In genomic region chr11:123301696-123302400, GRCh38 we compare ENCODE assay signal across 8 cellular contexts.
A peak's percentile ranks its signal among the peaks of the same experiment; 100 is the strongest.
DNase-seq lines count a peak whose midpoint lies in the region; ATAC-seq, FAIRE-seq and TF ChIP-seq lines count a peak whose summit lies in the region.

No MANE protein-coding gene starts in this region.

- POLR2A ChIA-PET in A549 (lab: Yijun Ruan, JAX) = no interaction called here

- no peaks in the 10 kb centered on the region for H3K36me3 Mint-ChIP-seq in activated naive CD4-positive, alpha-beta T cell treated with anti-CD3 and anti-CD28 coated beads, Interleukin-2, amount 10 ng/mL, durations not matched to agents 7 days and 5 days

- H3K4me2 ChIP-seq in A549 = peak overlapping the region; percentile 83

- peak; percentile 45 to 78; a peak in 4 of 5 replicates for TF ChIP-seq RAD21 in A549 (conservative IDR thresholded peaks at IDR 0.05 in 1 of 2, IDR thresholded peaks at IDR 0.05 in 1 of 2)

- CTCF ChIA-PET in A549 (lab: Yijun Ruan, JAX) = interaction anchor here (0.8 to 3.8 kb wide), 16 partner anchors 10 to 189 kb away, joined by 3 to 20 read pairs (median 4); no protein-coding TSS in a partner anchor
- CTCF ChIA-PET in activated naive CD4-positive, alpha-beta T cell treated with anti-CD3 and anti-CD28 coated beads, Interleukin-2, amount 10 ng/mL, durations not matched to agents 7 days and 5 days (lab: Charles Lee) = interaction anchor here (0.6 to 4.1 kb wide), 14 partner anchors 9 to 196 kb away, joined by 3 to 31 read pairs (median 6); no protein-coding TSS in a partner anchor

- WGBS in A549 (ENCODE audit: missing lambda C conversion rate) = 57% methylated on average over 15 of the region's 56 CpGs
- 6 to 7% methylated on average over 10 to 56 of the region's 56 CpGs for WGBS in upper lobe of left lung, 2 donors

- H3K4me3 ChIP-seq in A549 (peak overlapping the region; percentile 38), RWPE2 (ENCODE audit: severe bottlenecking) (peak overlapping the region; percentile 15), upper lobe of left lung (peak overlapping the region in 3 of 4 donors; percentile 28 to 50 (median 46))

- H3K4me1 ChIP-seq in A549 = peaks cover 17% of the 10 kb centered on the region; the same call in 2 of the 3 replicates
- H3K4me1 ChIP-seq in RWPE2 (ENCODE audit: insufficient read depth, poor library complexity, severe bottlenecking) = no peaks in the 10 kb centered on the region
- peaks cover 13 to 24% (median 16%) of the 10 kb centered on the region in 4 donors for H3K4me1 ChIP-seq in upper lobe of left lung

- H3K27me3 ChIP-seq in RWPE2 (ENCODE audit: insufficient read depth, poor library complexity, severe bottlenecking) (no peaks in the 10 kb centered on the region), upper lobe of left lung (peaks cover 0 to 2% (median 0%) of the 10 kb centered on the region in 4 donors)

- H3K9me3 Mint-ChIP-seq in activated naive CD4-positive, alpha-beta T cell treated with anti-CD3 and anti-CD28 coated beads, Interleukin-2, amount 10 ng/mL, durations not matched to agents 7 days and 5 days = no peaks in the 10 kb centered on the region

- TF ChIP-seq POLR2A in A549 (IDR thresholded peaks at IDR 0.05; ENCODE audit: low read length) (no peak), upper lobe of left lung (IDR thresholded peaks at IDR 0.05) (no peak)

- peak; percentile 79 for TF ChIP-seq CTCF in A549 (IDR thresholded peaks at IDR 0.05)
- TF ChIP-seq CTCF in RWPE2 (IDR thresholded peaks at IDR 0.05; ENCODE audit: poor library complexity, severe bottlenecking) = peak; percentile 81
- peak; percentile 85 to 97 (median 88) for TF ChIP-seq CTCF in upper lobe of left lung (IDR thresholded peaks at IDR 0.05)

- TF ChIP-seq EP300 in A549 (IDR thresholded peaks at IDR 0.05) (no peak), upper lobe of left lung (IDR thresholded peaks at IDR 0.05) (no peak)

- no peaks in the 10 kb centered on the region for H3K36me3 ChIP-seq in RWPE2 (ENCODE audit: low read depth)
- no peaks in the 10 kb centered on the region for H3K36me3 ChIP-seq in upper lobe of left lung

- FAIRE-seq in A549 (lab: Jason Lieb, UNC) = no peak

- intact Hi-C loops in cardiac septum (cut with DNase I) (loop anchor here (2.0 kb wide), 3 partner anchors 57 to 177 kb away; no protein-coding TSS in a partner anchor), posterior cingulate gyrus (cut with DNase I) (loop anchor here (1.0 to 5.0 kb wide), 2 partner anchors 50 to 176 kb away; no protein-coding TSS in a partner anchor)

- H3K27ac ChIP-seq in A549 = peak overlapping the region; percentile 55 to 86; a peak in 5 of 6 replicates
- no peak overlapping the region for H3K27ac ChIP-seq in RWPE2 (ENCODE audit: poor library complexity, severe bottlenecking)
- no peak overlapping the region for H3K27ac ChIP-seq in upper lobe of left lung

- H3K9me3 ChIP-seq in A549 (no peaks in the 10 kb centered on the region), RWPE2 (ENCODE audit: severe bottlenecking) (no peaks in the 10 kb centered on the region), upper lobe of left lung (no peaks in the 10 kb centered on the region)

- peaks cover 46% of the 10 kb centered on the region for H3K4me1 Mint-ChIP-seq in activated naive CD4-positive, alpha-beta T cell treated with anti-CD3 and anti-CD28 coated beads, Interleukin-2, amount 10 ng/mL, durations not matched to agents 7 days and 5 days

- ATAC-seq in A549 (peak; percentile 80 to 95), GM18873 (IDR thresholded peaks at IDR 0.05; ENCODE audit: low FRiP score, unreplicated experiment) (peak; percentile 42), HG03280 (IDR thresholded peaks at IDR 0.05; ENCODE audit: unreplicated experiment) (peak; percentile 70), RWPE2 (ENCODE audit: low read depth) (peak; percentile 66), upper lobe of left lung (ENCODE audit: low FRiP score in 2 of 2) (peak; percentile 67 to 93)

- H3K27me3 Mint-ChIP-seq in activated naive CD4-positive, alpha-beta T cell treated with anti-CD3 and anti-CD28 coated beads, Interleukin-2, amount 10 ng/mL, durations not matched to agents 7 days and 5 days = no peaks in the 10 kb centered on the region

- peak; percentile 29 to 44 for DNase-seq in A549 (ENCODE audit: low read depth in 1 of 2, low spot score in 1 of 2)
- no peak for DNase-seq in RWPE2 (ENCODE audit: low spot score)
- DNase-seq in activated naive CD4-positive, alpha-beta T cell treated with anti-CD3 and anti-CD28 coated beads, Interleukin-2, amount 10 ng/mL, durations not matched to agents 7 days and 5 days = peak; percentile 78
- DNase-seq in cardiac septum (ENCODE audit: low spot score) = peak; percentile 87
- peak; percentile 25 to 94 (median 66) for DNase-seq in posterior cingulate gyrus
- DNase-seq in upper lobe of left lung = peak; percentile 69 to 93

- no peak overlapping the region for H3K27ac Mint-ChIP-seq in activated naive CD4-positive, alpha-beta T cell treated with anti-CD3 and anti-CD28 coated beads, Interleukin-2, amount 10 ng/mL, durations not matched to agents 7 days and 5 days

- H3K4me3 Mint-ChIP-seq in activated naive CD4-positive, alpha-beta T cell treated with anti-CD3 and anti-CD28 coated beads, Interleukin-2, amount 10 ng/mL, durations not matched to agents 7 days and 5 days = peak overlapping the region; percentile 54

TF ChIP-seq in A549, 52 proteins besides CTCF, POLR2A, EP300 and RAD21:
- TF ChIP-seq ZSCAN20 (CRISPR knock-in tag; IDR thresholded peaks at IDR 0.05) (no peak), SMC3 (IDR thresholded peaks at IDR 0.05) (peak; percentile 83), HMGXB4 (CRISPR knock-in tag; IDR thresholded peaks at IDR 0.05; ENCODE audit: borderline replicate concordance) (0 out of 2 replicates have a peak, but pooled peaks have one; percentile 46)

Comparison
In these comparisons a context has a peak if more than half of its experiments do, and no peak if none do; other contexts are left out.
1. H3K27ac ChIP-seq: peak in A549 (2 of 2); none in RWPE2 (single experiment) and upper lobe of left lung (0 of 4).
2. Peak in every context shown above with its lines, with median percentiles within 50 percentile points of each other: ATAC-seq, H3K4me3 ChIP-seq and CTCF ChIP-seq.